29 cellular contexts compared by ENCODE assay signal in genomic region chr14:32968972-32969544, GRCh38. TPM values are rescaled to one million over a fixed set of nuclear protein-coding genes. Genes with fewer than 3 reads are reported as not detected.
"Had no signal": no experiment of that assay in that cellular context is flagged by ENCODE, and none has a peak within 500 bp of the region (broad histone marks: within the 10 kb centered on the region; RNA-seq: fewer than 3 reads in every experiment).

No MANE protein-coding gene starts in this region.

- H3K9me3 ChIP-seq: colonic mucosa had no signal

- H3K36me3 Mint-ChIP-seq: activated naive CD8-positive, alpha-beta T cell had no signal

- H3K4me3 ChIP-seq: colonic mucosa had no signal

- H3K27me3 ChIP-seq: brain microvascular endothelial cell, colonic mucosa had no signal

- H3K9me3 Mint-ChIP-seq: activated CD8-positive, alpha-beta T cell treated with anti-CD3 and anti-CD28 coated beads for 36 hours; activated T-cell treated with anti-CD3 and anti-CD28 coated beads, Interleukin-2, amount 50 U/mL, for 4 hours; activated T-helper 17 cell treated with anti-CD3 and anti-CD28 coated beads, Interleukin-2, amount 50 U/mL, for 72 hours; T-helper 2 cell treated with Interferon-gamma antibody and Interleukin-4, amounts not matched to agents 5 μg/mL and 100 μg/mL, for 36 hours had no signal

- H3K4me1 Mint-ChIP-seq: activated B cell treated with CpG ODN at 0.5 μM for 24 hours; activated T-helper 17 cell treated with anti-CD3 and anti-CD28 coated beads, Interleukin-2, amount 50 U/mL, for 72 hours; T-helper 17 cell had no signal

- H3K27me3 Mint-ChIP-seq: activated naive CD8-positive, alpha-beta T cell; activated T-helper 17 cell treated with anti-CD3 and anti-CD28 coated beads, Interleukin-2, amount 50 U/mL, for 72 hours had no signal

- H3K27ac Mint-ChIP-seq: activated B cell treated with CpG ODN at 0.5 μM for 24 hours; activated CD8-positive, alpha-beta T cell treated with anti-CD3 and anti-CD28 coated beads for 36 hours; activated naive CD8-positive, alpha-beta T cell; activated T-helper 17 cell treated with anti-CD3 and anti-CD28 coated beads, Interleukin-2, amount 50 U/mL, for 72 hours; T-helper 17 cell; T-helper 2 cell treated with Interferon-gamma antibody and Interleukin-4, amounts not matched to agents 5 μg/mL and 100 μg/mL, for 36 hours had no signal

- H3K4me1 ChIP-seq: colonic mucosa had no signal

- ATAC-seq: activated CD4-positive, CD25-positive, alpha-beta regulatory T cell treated with anti-CD3 and anti-CD28 coated beads, Interleukin-2, amount 50 U/mL, for 24 hours; activated CD8-positive, alpha-beta T cell treated with anti-CD3 and anti-CD28 coated beads for 36 hours; activated T-cell treated with anti-CD3 and anti-CD28 coated beads, Interleukin-2, amount 50 U/mL, for 4 hours; activated T-helper 17 cell treated with anti-CD3 and anti-CD28 coated beads, Interleukin-2, amount 50 U/mL, for 72 hours; T-helper 17 cell had no signal

- DNase-seq: activated B cell treated with CpG ODN at 0.5 μM for 24 hours; activated CD4-positive, alpha-beta T cell treated with anti-CD3 and anti-CD28 coated beads for 48 hours; activated CD4-positive, alpha-beta T cell treated with anti-CD3 and anti-CD28 coated beads, Interleukin-2, amount 50 U/mL, for 1 hour; activated CD4-positive, alpha-beta T cell treated with anti-CD3 and anti-CD28 coated beads, Interleukin-2, amount 50 U/mL, for 48 hours; activated CD8-positive, alpha-beta memory T cell treated with anti-CD3 and anti-CD28 coated beads for 24 hours; activated CD8-positive, alpha-beta T cell treated with anti-CD3 and anti-CD28 coated beads for 36 hours; activated effector memory CD4-positive, alpha-beta T cell treated with Interleukin-2 at 50 U/mL for 16 hours; activated gamma-delta T cell treated with Interleukin-2 at 50 U/mL for 16 hours; activated naive CD4-positive, alpha-beta T cell treated with anti-CD3 and anti-CD28 coated beads, Interleukin-2, amount 50 U/mL, for 16 hours; activated naive CD4-positive, alpha-beta T cell treated with Interleukin-2 at 50 U/mL for 16 hours; activated T-cell treated with anti-CD3 and anti-CD28 coated beads, Interleukin-2, amount 50 U/mL, for 4 hours; amniotic stem cell; anterior cingulate cortex; brain microvascular endothelial cell; central memory CD4-positive, alpha-beta T cell; cerebellar nuclear complex; colonic mucosa; effector CD8-positive, alpha-beta T cell; foreskin fibroblast; T-helper 1 cell; T-helper 17 cell; T1000; WERI-Rb-1 had no signal

- H3K27ac ChIP-seq: brain microvascular endothelial cell, colonic mucosa, epithelial cell of prostate, WERI-Rb-1 had no signal

- H3K36me3 ChIP-seq: brain microvascular endothelial cell, colonic mucosa, WERI-Rb-1 had no signal

- H3K4me3 Mint-ChIP-seq: activated B cell treated with CpG ODN at 0.5 μM for 24 hours; activated CD8-positive, alpha-beta T cell treated with anti-CD3 and anti-CD28 coated beads for 36 hours; activated naive CD8-positive, alpha-beta T cell; activated T-cell treated with anti-CD3 and anti-CD28 coated beads, Interleukin-2, amount 50 U/mL, for 4 hours; activated T-helper 17 cell treated with anti-CD3 and anti-CD28 coated beads, Interleukin-2, amount 50 U/mL, for 72 hours; T-helper 17 cell; T-helper 2 cell treated with Interferon-gamma antibody and Interleukin-4, amounts not matched to agents 5 μg/mL and 100 μg/mL, for 36 hours had no signal

RNA-seq across cellular contexts. Expression of gene NPAS3, which starts 30.4 kb away (rescaled TPM):
- total RNA-seq: activated B cell treated with CpG ODN at 0.5 μM for 24 hours; activated CD8-positive, alpha-beta T cell treated with anti-CD3 and anti-CD28 coated beads for 36 hours; activated T-helper 17 cell treated with anti-CD3 and anti-CD28 coated beads, Interleukin-2, amount 50 U/mL, for 72 hours; bronchial epithelial cell; T-helper 17 cell had no signal
